33 cellular contexts compared by ENCODE assay signal in genomic region chr13:106383791-106384190, GRCh38.
"Had no signal": no experiment of that assay in that cellular context is flagged by ENCODE, and none has a peak within 500 bp of the region (broad histone marks: within the 10 kb centered on the region; RNA-seq: fewer than 3 reads in every experiment).

No MANE protein-coding gene starts in this region.

- H3K4me3 Mint-ChIP-seq: activated B cell treated with CpG ODN at 0.5 μM for 24 hours; activated CD8-positive, alpha-beta T cell treated with anti-CD3 and anti-CD28 coated beads for 36 hours; activated naive CD8-positive, alpha-beta T cell; activated T-cell treated with anti-CD3 and anti-CD28 coated beads, Interleukin-2, amount 50 U/mL, for 4 hours; activated T-helper 17 cell treated with anti-CD3 and anti-CD28 coated beads, Interleukin-2, amount 50 U/mL, for 72 hours; effector memory CD8-positive, alpha-beta T cell; T-helper 17 cell; T-helper 2 cell treated with Interferon-gamma antibody and Interleukin-4, amounts not matched to agents 5 μg/mL and 100 μg/mL, for 36 hours had no signal

- H3K27ac Mint-ChIP-seq: activated B cell treated with CpG ODN at 0.5 μM for 24 hours; activated CD8-positive, alpha-beta T cell treated with anti-CD3 and anti-CD28 coated beads for 36 hours; activated naive CD8-positive, alpha-beta T cell; activated T-helper 17 cell treated with anti-CD3 and anti-CD28 coated beads, Interleukin-2, amount 50 U/mL, for 72 hours; effector memory CD8-positive, alpha-beta T cell; T-helper 17 cell; T-helper 2 cell treated with Interferon-gamma antibody and Interleukin-4, amounts not matched to agents 5 μg/mL and 100 μg/mL, for 36 hours had no signal

- H3K36me3 ChIP-seq: adrenal gland, brain microvascular endothelial cell, esophagus muscularis mucosa, gastroesophageal sphincter, heart right ventricle, WERI-Rb-1 had no signal

- H3K27ac ChIP-seq: adrenal gland, brain microvascular endothelial cell, esophagus muscularis mucosa, gastroesophageal sphincter, heart right ventricle, WERI-Rb-1 had no signal

- H3K4me1 ChIP-seq: adrenal gland, esophagus muscularis mucosa, gastroesophageal sphincter, heart right ventricle had no signal

- ATAC-seq: activated CD4-positive, CD25-positive, alpha-beta regulatory T cell treated with anti-CD3 and anti-CD28 coated beads, Interleukin-2, amount 50 U/mL, for 24 hours; activated CD8-positive, alpha-beta T cell treated with anti-CD3 and anti-CD28 coated beads for 36 hours; activated T-cell treated with anti-CD3 and anti-CD28 coated beads, Interleukin-2, amount 50 U/mL, for 4 hours; activated T-helper 17 cell treated with anti-CD3 and anti-CD28 coated beads, Interleukin-2, amount 50 U/mL, for 72 hours; effector memory CD8-positive, alpha-beta T cell; gastroesophageal sphincter; heart right ventricle; T-helper 17 cell had no signal

- H3K4me1 Mint-ChIP-seq: activated B cell treated with CpG ODN at 0.5 μM for 24 hours; activated T-helper 17 cell treated with anti-CD3 and anti-CD28 coated beads, Interleukin-2, amount 50 U/mL, for 72 hours; T-helper 17 cell had no signal

- H3K9me3 ChIP-seq: adrenal gland, esophagus muscularis mucosa, gastroesophageal sphincter had no signal

- H3K4me3 ChIP-seq: adrenal gland, esophagus muscularis mucosa, gastroesophageal sphincter, heart right ventricle had no signal

- H3K27me3 ChIP-seq: adrenal gland, brain microvascular endothelial cell, esophagus muscularis mucosa, gastroesophageal sphincter, heart right ventricle had no signal

- DNase-seq: activated B cell treated with CpG ODN at 0.5 μM for 24 hours; activated CD4-positive, alpha-beta T cell treated with anti-CD3 and anti-CD28 coated beads for 48 hours; activated CD4-positive, alpha-beta T cell treated with anti-CD3 and anti-CD28 coated beads, Interleukin-2, amount 50 U/mL, for 1 hour; activated CD4-positive, alpha-beta T cell treated with anti-CD3 and anti-CD28 coated beads, Interleukin-2, amount 50 U/mL, for 48 hours; activated CD8-positive, alpha-beta memory T cell treated with anti-CD3 and anti-CD28 coated beads for 24 hours; activated CD8-positive, alpha-beta T cell treated with anti-CD3 and anti-CD28 coated beads for 36 hours; activated effector memory CD4-positive, alpha-beta T cell treated with Interleukin-2 at 50 U/mL for 16 hours; activated gamma-delta T cell treated with Interleukin-2 at 50 U/mL for 16 hours; activated naive CD4-positive, alpha-beta T cell treated with anti-CD3 and anti-CD28 coated beads, Interleukin-2, amount 50 U/mL, for 16 hours; activated naive CD4-positive, alpha-beta T cell treated with Interleukin-2 at 50 U/mL for 16 hours; activated T-cell treated with anti-CD3 and anti-CD28 coated beads, Interleukin-2, amount 50 U/mL, for 4 hours; adrenal gland; anterior cingulate cortex; brain microvascular endothelial cell; caudate nucleus; cerebellar nuclear complex; cortex of kidney; dermis blood vessel endothelial cell; effector CD4-positive, alpha-beta T cell; effector memory CD8-positive, alpha-beta T cell; erythroblast; foreskin melanocyte; heart right ventricle; T-helper 1 cell; T-helper 17 cell; T1000; WERI-Rb-1 had no signal

- H3K9me3 Mint-ChIP-seq: activated B cell treated with CpG ODN at 0.5 μM for 24 hours; activated CD8-positive, alpha-beta T cell treated with anti-CD3 and anti-CD28 coated beads for 36 hours; activated T-cell treated with anti-CD3 and anti-CD28 coated beads, Interleukin-2, amount 50 U/mL, for 4 hours; activated T-helper 17 cell treated with anti-CD3 and anti-CD28 coated beads, Interleukin-2, amount 50 U/mL, for 72 hours; effector memory CD8-positive, alpha-beta T cell; T-helper 2 cell treated with Interferon-gamma antibody and Interleukin-4, amounts not matched to agents 5 μg/mL and 100 μg/mL, for 36 hours had no signal

- H3K27me3 Mint-ChIP-seq: activated B cell treated with CpG ODN at 0.5 μM for 24 hours had no signal

- H3K36me3 Mint-ChIP-seq: activated naive CD8-positive, alpha-beta T cell had no signal
